11 cellular contexts compared by ENCODE assay signal in the genomic region with DNA sequence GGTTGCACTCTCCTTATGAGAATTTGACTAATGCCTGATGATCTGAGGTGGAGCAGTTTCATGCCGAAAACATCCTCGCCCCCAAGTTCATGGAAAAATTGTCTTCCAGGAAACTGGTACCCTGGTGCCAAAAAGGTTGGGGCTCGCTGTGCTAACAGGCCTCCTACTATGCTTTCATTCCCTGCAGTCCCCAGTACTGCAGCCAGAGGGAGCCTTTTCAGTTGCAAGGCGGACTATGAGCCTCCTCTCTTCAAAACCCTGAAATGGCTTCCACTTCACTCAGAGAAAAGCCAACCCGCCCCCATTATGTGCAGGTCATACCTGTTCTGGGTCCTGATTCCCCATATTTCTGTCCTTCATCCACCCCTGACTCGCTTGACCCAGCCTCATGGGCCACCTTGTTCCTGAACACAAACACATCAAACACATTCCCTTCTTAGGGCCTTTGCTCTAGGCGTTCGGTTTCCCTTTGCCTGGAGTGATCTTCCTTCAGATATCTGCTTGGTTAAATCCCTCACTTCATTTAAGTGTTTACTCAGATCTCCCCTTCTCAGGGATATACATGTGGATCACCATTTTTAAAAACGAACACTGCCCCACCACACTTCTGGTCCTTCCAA.
DNase-seq lines count a peak whose midpoint lies in the region; ATAC-seq, FAIRE-seq and TF ChIP-seq lines count a peak whose summit lies in the region.
"Had no signal": no experiment of that assay in that cellular context is flagged by ENCODE, and none has a peak within 500 bp of the region (broad histone marks: within the 10 kb centered on the region; RNA-seq: fewer than 3 reads in every experiment).

No MANE protein-coding gene starts in this region.

- DNase-seq in NCI-H524 (lab: John Stamatoyannopoulos, UW), result peak; percentile 12 to 13
- DNase-seq in NCI-H524 treated with DMSO at 0.1 percent for 48 hours (lab: John Stamatoyannopoulos, UW), result no peak
- peak; percentile 35 for DNase-seq in NB4 (ENCODE audit: low read depth)
- peak; percentile 12 for DNase-seq in choroid plexus epithelial cell (ENCODE audit: low read depth)
- peak; percentile 38 for DNase-seq in stimulated activated CD4-positive, alpha-beta T cell treated with anti-CD3 and anti-CD28 coated beads, Interleukin-15, amount 100 ng/mL, for 24 hours
- DNase-seq in H54 (ENCODE audit: insufficient read length, low spot score), result no peak
- DNase-seq: GM23248, midbrain had no signal

- TF ChIP-seq CTCF in NB4 (IDR thresholded peaks at IDR 0.05; ENCODE audit: low read depth, low read length) (peak; percentile 82), choroid plexus epithelial cell (conservative IDR thresholded peaks at IDR 0.05; ENCODE audit: low read depth, low read length) (peak; percentile 68)

- no peak for FAIRE-seq in H54 (lab: Jason Lieb, UNC)

- no peak for ATAC-seq in HG03432 (IDR thresholded peaks at IDR 0.05; ENCODE audit: unreplicated experiment)
- no peak for ATAC-seq in HG03095 (IDR thresholded peaks at IDR 0.05; ENCODE audit: unreplicated experiment)

- H3K4me3 ChIP-seq in NB4 (ENCODE audit: low read depth, low read length) (no peak overlapping the region), choroid plexus epithelial cell (ENCODE audit: low read depth, low read length) (no peak overlapping the region)
- H3K4me3 ChIP-seq: ascending aorta, GM23248 had no signal

- TF ChIP-seq POLR2A in NB4 (IDR thresholded peaks at IDR 0.05; ENCODE audit: extremely low read depth, insufficient read length) (no peak), H54 (IDR thresholded peaks at IDR 0.05; ENCODE audit: low read depth, low read length) (no peak)

Comparison
In these comparisons a context has a peak if more than half of its experiments do, and no peak if none do; other contexts are left out.
1. DNase-seq: peak in NCI-H524 (2 of 2), NB4 (single experiment), choroid plexus epithelial cell (single experiment) and stimulated activated CD4-positive, alpha-beta T cell treated with anti-CD3 and anti-CD28 coated beads, Interleukin-15, amount 100 ng/mL, for 24 hours (single experiment); none in NCI-H524 treated with DMSO at 0.1 percent for 48 hours (single experiment) and H54 (single experiment).